Comparison of ENCODE assay signal across 4 cellular contexts in the genomic region with DNA sequence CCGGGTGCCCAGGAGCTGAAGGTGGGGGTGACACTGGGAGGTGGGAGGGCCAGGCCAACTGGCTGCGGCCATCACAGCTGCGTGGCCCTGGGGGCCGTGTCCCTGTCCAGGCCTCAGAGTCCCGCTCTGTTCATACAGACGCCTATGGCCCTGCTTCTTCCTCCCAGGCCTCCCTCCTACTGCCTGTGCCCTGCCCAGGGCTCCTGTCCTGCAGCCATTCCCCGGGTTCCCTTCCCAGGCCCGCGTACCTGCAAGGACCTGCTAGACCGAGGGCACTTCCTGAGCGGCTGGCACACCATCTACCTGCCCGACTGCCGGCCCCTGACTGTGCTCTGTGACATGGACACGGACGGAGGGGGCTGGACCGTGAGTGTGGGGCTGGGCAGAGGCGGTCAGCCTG. TPM values are rescaled to one million over a fixed set of nuclear protein-coding genes. Genes with fewer than 3 reads are reported as not detected.
"Had no signal": no experiment of that assay in that cellular context is flagged by ENCODE, and none has a peak within 500 bp of the region (broad histone marks: within the 10 kb centered on the region; RNA-seq: fewer than 3 reads in every experiment).

No MANE protein-coding gene starts in this region.

RNA-seq across cellular contexts. Expression of gene FCN2, which starts 4.4 kb away (rescaled TPM):
- total RNA-seq: M059J, PC-3, Peyer's patch, SJSA1 had no signal

RNA-seq across cellular contexts. Expression of gene FCN1, which starts 32.7 kb away (rescaled TPM):
- total RNA-seq: M059J, PC-3, SJSA1 had no signal
